21 cellular contexts compared by ENCODE assay signal in the genomic region with DNA sequence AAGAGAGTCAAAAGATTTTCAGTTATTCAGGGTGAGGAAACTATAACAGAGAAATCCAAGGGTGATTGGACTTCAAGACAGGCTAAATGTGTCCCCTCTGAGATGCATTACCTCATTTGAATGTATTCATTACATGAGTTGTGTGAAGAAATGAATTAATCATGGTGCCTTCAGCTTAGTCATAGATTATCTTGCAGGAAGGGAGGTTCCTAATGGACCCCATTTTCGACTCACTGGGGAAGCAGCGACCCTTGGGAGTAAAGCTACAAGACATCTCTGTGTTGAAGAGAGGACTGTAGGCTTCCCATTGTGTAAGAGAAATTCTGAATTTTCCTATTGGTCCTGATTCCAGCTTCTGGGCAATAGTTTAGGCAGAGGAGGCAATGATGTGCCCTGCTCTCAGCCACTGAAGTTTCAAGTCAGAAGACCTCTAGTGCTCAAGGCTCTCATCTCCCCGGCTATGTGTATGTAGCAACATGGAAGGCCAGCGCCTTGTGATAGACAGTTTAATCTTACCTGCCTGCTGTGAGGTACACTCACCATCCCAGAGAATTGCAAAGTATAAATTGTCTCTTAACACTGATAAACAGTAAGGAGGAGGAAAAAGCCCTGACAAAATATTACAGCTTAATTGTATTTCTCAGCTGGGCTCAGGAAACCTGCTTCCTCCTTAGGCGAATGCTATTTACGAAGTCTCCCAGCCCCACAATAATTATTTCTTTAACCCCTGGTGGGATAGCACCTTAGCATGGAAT.
A peak's percentile ranks its signal among the peaks of the same experiment; 100 is the strongest.
DNase-seq lines count a peak whose midpoint lies in the region; ATAC-seq, FAIRE-seq and TF ChIP-seq lines count a peak whose summit lies in the region.
"Had no signal": no experiment of that assay in that cellular context is flagged by ENCODE, and none has a peak within 500 bp of the region (broad histone marks: within the 10 kb centered on the region; RNA-seq: fewer than 3 reads in every experiment).

No MANE protein-coding gene starts in this region.

- WGBS in K562 (ENCODE audit: insufficient coverage, low coverage, missing lambda C conversion rate): 50% methylated on average over 6 of the region's 6 CpGs

- CTCF ChIA-PET in K562 (lab: Yijun Ruan, JAX; ENCODE audit: low intra/inter-chr PET ratio): no interaction called here

- H3K27me3 ChIP-seq in K562 (ENCODE audit: control insufficient read depth in 2 of 2, insufficient read depth in 2 of 2, low read length in 2 of 2) (no peaks in the 10 kb centered on the region), neural cell (ENCODE audit: insufficient read depth, low read depth, low read length) (no peaks in the 10 kb centered on the region)

- TF ChIP-seq RAD21 in K562 (CRISPR knock-in tag; conservative IDR thresholded peaks at IDR 0.05 in 1 of 2, IDR thresholded peaks at IDR 0.05 in 1 of 2) (no peak), neural cell (conservative IDR thresholded peaks at IDR 0.05) (peak; percentile 25)

- H3K9me3 ChIP-seq in K562 (replicated peaks; ENCODE audit: control insufficient read depth, insufficient read depth, low read depth, low read length) (peaks cover 4% of the 10 kb centered on the region), neural cell (ENCODE audit: low read length) (no peaks in the 10 kb centered on the region)
- H3K9me3 ChIP-seq: A549, Caco-2 had no signal

- POLR2A ChIA-PET in K562 (lab: Yijun Ruan, JAX): interaction anchor here (0.6 to 2.0 kb wide), 3 partner anchors 18 to 43 kb away, joined by 4 to 5 read pairs (median 4); no protein-coding TSS in a partner anchor

- H3K9ac ChIP-seq in K562 (ENCODE audit: insufficient read depth in 1 of 2, low read depth in 2 of 2, low read length in 2 of 2): no peak overlapping the region
- no peak overlapping the region for H3K9ac ChIP-seq in neural cell (ENCODE audit: low read length)

- no peak for TF ChIP-seq EP300 in K562 (IDR thresholded peaks at IDR 0.05; ENCODE audit: low read length)
- TF ChIP-seq EP300 in neural cell (conservative IDR thresholded peaks at IDR 0.05; ENCODE audit: poor library complexity, severe bottlenecking): peak; percentile 53

- H3K79me2 ChIP-seq in K562 (ENCODE audit: control insufficient read depth, insufficient read depth, low read length) (peaks cover 8% of the 10 kb centered on the region), neural cell (replicated peaks; ENCODE audit: insufficient read depth, low read length) (no peaks in the 10 kb centered on the region)

- TF ChIP-seq POLR2A in K562 (conservative IDR thresholded peaks at IDR 0.05): no peak

- BruUV-seq in K562 (replicated peaks; lab: Mats Ljungman, UMichigan): no TSS peak

- FAIRE-seq in K562 (lab: Jason Lieb, UNC): no peak
- FAIRE-seq: A549, GM12891, GM18507, H1 had no signal

- H3K27ac ChIP-seq in K562 (ENCODE audit: extremely low read depth, low read depth, low read length) (no peak overlapping the region), neural cell (ENCODE audit: low read length) (no peak overlapping the region)
- H3K27ac ChIP-seq: A549 had no signal

- H3K4me2 ChIP-seq in K562 (ENCODE audit: insufficient read depth, low read length) (no peak overlapping the region), neural cell (ENCODE audit: low read length) (no peak overlapping the region)
- H3K4me2 ChIP-seq: A549 had no signal

- DNase-seq in COR-L47 (lab: John Stamatoyannopoulos, UW) (peak; percentile 61), NCI-H1417 (lab: John Stamatoyannopoulos, UW) (peak in 2 of 3 experiments; percentile 20 to 51), K562 (ENCODE audit: extremely low read depth in 1 of 4, low spot score in 3 of 4) (no peak), NCI-H2171 (lab: John Stamatoyannopoulos, UW) (no peak), DMS 273 (lab: John Stamatoyannopoulos, UW; ENCODE audit: unreplicated experiment) (no peak)
- DNase-seq: 8988T; C1 segment of cervical spinal cord; Caco-2; CD4-positive, alpha-beta memory T cell; DMS 273 treated with DMSO at 0.1 percent for 48 hours; DMS79; EL; GF-D8; H7; HCEC 1CT had no signal

- TF ChIP-seq CTCF in K562 (IDR thresholded peaks at IDR 0.05 in 2 of 3, conservative IDR thresholded peaks at IDR 0.05 in 1 of 3; ENCODE audit: insufficient read depth in 2 of 3, low read depth in 1 of 3, low read length in 3 of 3) (no peak), neural cell (IDR thresholded peaks at IDR 0.05; ENCODE audit: poor library complexity, severe bottlenecking) (no peak)

- no peaks in the 10 kb centered on the region for H3F3A ChIP-seq in neural cell (ENCODE audit: insufficient read depth, low read length, poor library complexity, severe bottlenecking)

- peaks cover 11 to 34% of the 10 kb centered on the region in 2 experiments for H3K4me1 ChIP-seq in K562 (replicated peaks in 1 of 2; ENCODE audit: control insufficient read depth in 2 of 2, insufficient read depth in 2 of 2, low read length in 2 of 2)
- H3K4me1 ChIP-seq: A549, Caco-2 had no signal

- intact Hi-C loops in K562 (cut with micrococcal nuclease): loop anchor here (10.0 kb wide), 1 partner anchor 137 kb away; a partner anchor contains a TSS

- H3K9me2 ChIP-seq in neural cell (ENCODE audit: insufficient read depth, low read length): no peaks in the 10 kb centered on the region

- H2AFZ ChIP-seq in K562 (ENCODE audit: low read depth, low read length) (peak overlapping the region; percentile 58), neural cell (ENCODE audit: low read depth, low read length) (no peak overlapping the region)

- H3K36me3 ChIP-seq in K562 (ENCODE audit: control insufficient read depth, insufficient read depth, low read length): no peaks in the 10 kb centered on the region
- no peaks in the 10 kb centered on the region for H3K36me3 ChIP-seq in neural cell (ENCODE audit: insufficient read depth, low read length)

- ATAC-seq in K562 (no peak), GM18858 (IDR thresholded peaks at IDR 0.05; ENCODE audit: unreplicated experiment) (no peak)
- ATAC-seq: A549 had no signal

- no peak overlapping the region for H3K4me3 ChIP-seq in K562
- no peak overlapping the region for H3K4me3 ChIP-seq in neural cell (ENCODE audit: low read length)
- H3K4me3 ChIP-seq: A549 had no signal

- H4K20me1 ChIP-seq in K562 (replicated peaks; ENCODE audit: control insufficient read depth, insufficient read depth, low read length): no peaks in the 10 kb centered on the region
- no peaks in the 10 kb centered on the region for H4K20me1 ChIP-seq in neural cell (ENCODE audit: insufficient read depth)

- no peaks in the 10 kb centered on the region for H3K9me1 ChIP-seq in K562 (ENCODE audit: control insufficient read depth, insufficient read depth, low read length)

- in situ Hi-C loops in K562 (cut with MboI): no loop called here

TF ChIP-seq in K562, 482 proteins besides CTCF, POLR2A, EP300 and RAD21 (continues in another document):
- TF ChIP-seq ZNF24 (IDR thresholded peaks at IDR 0.05): peak; percentile 82
- TF ChIP-seq SMAD4 (CRISPR knock-in tag; conservative IDR thresholded peaks at IDR 0.05): no peak

TF ChIP-seq in neural cell, 6 proteins besides CTCF, POLR2A, EP300 and RAD21:
- peak; percentile 87 for TF ChIP-seq POLR2AphosphoS5 (IDR thresholded peaks at IDR 0.05)
- TF ChIP-seq, protein P1, sequence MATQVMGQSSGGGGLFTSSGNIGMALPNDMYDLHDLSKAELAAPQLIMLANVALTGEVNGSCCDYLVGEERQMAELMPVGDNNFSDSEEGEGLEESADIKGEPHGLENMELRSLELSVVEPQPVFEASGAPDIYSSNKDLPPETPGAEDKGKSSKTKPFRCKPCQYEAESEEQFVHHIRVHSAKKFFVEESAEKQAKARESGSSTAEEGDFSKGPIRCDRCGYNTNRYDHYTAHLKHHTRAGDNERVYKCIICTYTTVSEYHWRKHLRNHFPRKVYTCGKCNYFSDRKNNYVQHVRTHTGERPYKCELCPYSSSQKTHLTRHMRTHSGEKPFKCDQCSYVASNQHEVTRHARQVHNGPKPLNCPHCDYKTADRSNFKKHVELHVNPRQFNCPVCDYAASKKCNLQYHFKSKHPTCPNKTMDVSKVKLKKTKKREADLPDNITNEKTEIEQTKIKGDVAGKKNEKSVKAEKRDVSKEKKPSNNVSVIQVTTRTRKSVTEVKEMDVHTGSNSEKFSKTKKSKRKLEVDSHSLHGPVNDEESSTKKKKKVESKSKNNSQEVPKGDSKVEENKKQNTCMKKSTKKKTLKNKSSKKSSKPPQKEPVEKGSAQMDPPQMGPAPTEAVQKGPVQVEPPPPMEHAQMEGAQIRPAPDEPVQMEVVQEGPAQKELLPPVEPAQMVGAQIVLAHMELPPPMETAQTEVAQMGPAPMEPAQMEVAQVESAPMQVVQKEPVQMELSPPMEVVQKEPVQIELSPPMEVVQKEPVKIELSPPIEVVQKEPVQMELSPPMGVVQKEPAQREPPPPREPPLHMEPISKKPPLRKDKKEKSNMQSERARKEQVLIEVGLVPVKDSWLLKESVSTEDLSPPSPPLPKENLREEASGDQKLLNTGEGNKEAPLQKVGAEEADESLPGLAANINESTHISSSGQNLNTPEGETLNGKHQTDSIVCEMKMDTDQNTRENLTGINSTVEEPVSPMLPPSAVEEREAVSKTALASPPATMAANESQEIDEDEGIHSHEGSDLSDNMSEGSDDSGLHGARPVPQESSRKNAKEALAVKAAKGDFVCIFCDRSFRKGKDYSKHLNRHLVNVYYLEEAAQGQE (IDR thresholded peaks at IDR 0.05; ENCODE audit: borderline replicate concordance): peak; percentile 65
- no peak for TF ChIP-seq MXI1 (conservative IDR thresholded peaks at IDR 0.05; ENCODE audit: poor library complexity, severe bottlenecking)
- no peak for TF ChIP-seq EZH2 (IDR thresholded peaks at IDR 0.05; ENCODE audit: borderline replicate concordance, insufficient read depth, low read length, poor library complexity, severe bottlenecking)
- peak; percentile 19 for TF ChIP-seq SMC3 (conservative IDR thresholded peaks at IDR 0.05; ENCODE audit: poor library complexity)
- no peak for TF ChIP-seq TAF1 (IDR thresholded peaks at IDR 0.05; ENCODE audit: low read depth)

Comparison
In these comparisons a context has a peak if more than half of its experiments do, and no peak if none do; other contexts are left out.
1. DNase-seq: peak in COR-L47 (single experiment) and NCI-H1417 (2 of 3); none in K562 (0 of 4), NCI-H2171 (single experiment) and DMS 273 (single experiment).